Comparison of ENCODE assay signal across 39 cellular contexts in the genomic region with DNA sequence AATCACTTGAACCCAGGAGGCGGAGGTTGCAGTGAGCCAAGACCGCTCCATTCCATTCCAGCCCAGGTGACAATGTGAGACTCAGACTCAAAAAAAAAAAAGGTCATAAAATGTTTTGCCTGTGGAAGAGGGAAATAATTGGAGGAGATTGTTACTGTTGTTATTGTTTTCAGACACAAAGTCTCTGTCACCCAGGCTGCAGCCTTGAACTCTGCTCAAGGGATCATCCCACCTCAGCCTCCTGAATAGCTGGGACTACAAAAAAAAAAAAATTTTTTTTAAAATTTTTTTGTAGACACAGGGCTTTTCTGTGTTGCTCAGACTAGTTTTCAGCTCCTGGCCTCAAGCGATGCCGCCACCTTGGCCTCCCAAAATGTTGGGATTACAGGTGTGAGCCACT.
"Had no signal": no experiment of that assay in that cellular context is flagged by ENCODE, and none has a peak within 500 bp of the region (broad histone marks: within the 10 kb centered on the region; RNA-seq: fewer than 3 reads in every experiment).

No MANE protein-coding gene starts in this region.

- H3K9me3 Mint-ChIP-seq: activated naive CD4-positive, alpha-beta T cell treated with anti-CD3 and anti-CD28 coated beads, Interleukin-2, amount 50 U/mL, for 24 hours; activated T-helper 17 cell treated with anti-CD3 and anti-CD28 coated beads, Interleukin-2, amount 50 U/mL, for 72 hours had no signal

- H3K36me3 ChIP-seq: adrenal gland, ascending aorta, brain microvascular endothelial cell, breast epithelium, cardiac muscle cell had no signal

- FAIRE-seq: astrocyte, bronchial epithelial cell, colon had no signal

- ATAC-seq: activated naive CD4-positive, alpha-beta T cell treated with anti-CD3 and anti-CD28 coated beads, Interleukin-2, amount 50 U/mL, for 72 hours; activated naive CD8-positive, alpha-beta T cell treated with anti-CD3 and anti-CD28 coated beads, Interleukin-2, amount 50 U/mL, for 24 hours; activated T-cell treated with anti-CD3 and anti-CD28 coated beads, Interleukin-2, amount 50 U/mL, for 4 hours; activated T-cell treated with anti-CD3 and anti-CD28 coated beads, Interleukin-2, amount 50 U/mL, for 72 hours; activated T-helper 17 cell treated with anti-CD3 and anti-CD28 coated beads, Interleukin-2, amount 50 U/mL, for 72 hours; body of pancreas had no signal

- H3K4me1 Mint-ChIP-seq: activated naive CD4-positive, alpha-beta T cell treated with anti-CD3 and anti-CD28 coated beads, Interleukin-2, amount 10 ng/mL, durations not matched to agents 7 days and 5 days had no signal

- H3K27me3 Mint-ChIP-seq: activated naive CD4-positive, alpha-beta T cell treated with anti-CD3 and anti-CD28 coated beads, Interleukin-2, amount 10 ng/mL, durations not matched to agents 7 days and 5 days; activated naive CD4-positive, alpha-beta T cell treated with anti-CD3 and anti-CD28 coated beads, Interleukin-2, amount 50 U/mL, for 24 hours; activated naive CD8-positive, alpha-beta T cell; activated naive CD8-positive, alpha-beta T cell treated with anti-CD3 and anti-CD28 coated beads for 36 hours; activated naive CD8-positive, alpha-beta T cell treated with anti-CD3 and anti-CD28 coated beads, Interleukin-2, amount 10 ng/mL, durations not matched to agents 7 days and 5 days; activated naive CD8-positive, alpha-beta T cell treated with anti-CD3 and anti-CD28 coated beads, Interleukin-2, amount 50 U/mL, for 24 hours; activated T-helper 17 cell treated with anti-CD3 and anti-CD28 coated beads, Interleukin-2, amount 50 U/mL, for 72 hours; brain; central memory CD8-positive, alpha-beta T cell had no signal

- H3K4me1 ChIP-seq: breast epithelium had no signal

- H3K9me3 ChIP-seq: adrenal gland, ascending aorta, body of pancreas, breast epithelium had no signal

- H3K27ac ChIP-seq: adrenal gland, ascending aorta, body of pancreas, brain microvascular endothelial cell, breast epithelium had no signal

- H3K4me3 ChIP-seq: adrenal gland, ascending aorta, body of pancreas, breast epithelium, cardiac muscle cell had no signal

- H3K27me3 ChIP-seq: adrenal gland, ascending aorta, body of pancreas, brain microvascular endothelial cell, breast epithelium, cardiac muscle cell had no signal

- H3K27ac Mint-ChIP-seq: activated naive CD4-positive, alpha-beta T cell treated with anti-CD3 and anti-CD28 coated beads for 36 hours; activated naive CD4-positive, alpha-beta T cell treated with anti-CD3 and anti-CD28 coated beads, Interleukin-2, amount 10 ng/mL, durations not matched to agents 7 days and 5 days; activated naive CD4-positive, alpha-beta T cell treated with anti-CD3 and anti-CD28 coated beads, Interleukin-2, amount 50 U/mL, for 24 hours; activated naive CD8-positive, alpha-beta T cell; activated naive CD8-positive, alpha-beta T cell treated with anti-CD3 and anti-CD28 coated beads for 36 hours; activated naive CD8-positive, alpha-beta T cell treated with anti-CD3 and anti-CD28 coated beads, Interleukin-2, amount 10 ng/mL, durations not matched to agents 7 days and 5 days; activated naive CD8-positive, alpha-beta T cell treated with anti-CD3 and anti-CD28 coated beads, Interleukin-2, amount 50 U/mL, for 24 hours; activated T-cell treated with anti-CD3 and anti-CD28 coated beads, Interleukin-2, amount 50 U/mL, for 72 hours; activated T-helper 1 cell treated with anti-CD3 and anti-CD28 coated beads, Interleukin-12 subunit alpha, Interleukin-12 subunit beta, Interleukin-2, Interleukin-4 antibody, amounts not matched to agents 30 ng/mL and 10 ng/mL and 1 ng/mL, durations not matched to agents 14 hours and 24 hours and 36 hours; activated T-helper 17 cell treated with anti-CD3 and anti-CD28 coated beads, Interleukin-2, amount 50 U/mL, for 72 hours; activated T-helper 2 cell treated with anti-CD3 and anti-CD28 coated beads, Interferon-gamma antibody, Interleukin-2, Interleukin-4, amounts not matched to agents 10 μg/mL and 5 μg/mL and 100 μg/mL, durations not matched to agents 14 hours and 24 hours and 36 hours had no signal

- H3K4me3 Mint-ChIP-seq: activated naive CD4-positive, alpha-beta T cell treated with anti-CD3 and anti-CD28 coated beads for 36 hours; activated naive CD4-positive, alpha-beta T cell treated with anti-CD3 and anti-CD28 coated beads, Interleukin-2, amount 10 ng/mL, durations not matched to agents 7 days and 5 days; activated naive CD4-positive, alpha-beta T cell treated with anti-CD3 and anti-CD28 coated beads, Interleukin-2, amount 50 U/mL, for 24 hours; activated naive CD8-positive, alpha-beta T cell; activated naive CD8-positive, alpha-beta T cell treated with anti-CD3 and anti-CD28 coated beads for 36 hours; activated naive CD8-positive, alpha-beta T cell treated with anti-CD3 and anti-CD28 coated beads, Interleukin-2, amount 10 ng/mL, durations not matched to agents 7 days and 5 days; activated naive CD8-positive, alpha-beta T cell treated with anti-CD3 and anti-CD28 coated beads, Interleukin-2, amount 50 U/mL, for 24 hours; activated T-cell treated with anti-CD3 and anti-CD28 coated beads, Interleukin-2, amount 50 U/mL, for 4 hours; activated T-cell treated with anti-CD3 and anti-CD28 coated beads, Interleukin-2, amount 50 U/mL, for 72 hours; activated T-helper 1 cell treated with anti-CD3 and anti-CD28 coated beads, Interleukin-12 subunit alpha, Interleukin-12 subunit beta, Interleukin-2, Interleukin-4 antibody, amounts not matched to agents 30 ng/mL and 10 ng/mL and 1 ng/mL, durations not matched to agents 14 hours and 24 hours and 36 hours; activated T-helper 17 cell treated with anti-CD3 and anti-CD28 coated beads, Interleukin-2, amount 50 U/mL, for 72 hours; brain; central memory CD8-positive, alpha-beta T cell had no signal

- DNase-seq: activated effector memory CD4-positive, alpha-beta T cell treated with anti-CD3 and anti-CD28 coated beads, Interleukin-2, amount 50 U/mL, for 16 hours; activated effector memory CD4-positive, alpha-beta T cell treated with Interleukin-2 at 50 U/mL for 16 hours; activated gamma-delta T cell; activated gamma-delta T cell treated with Interleukin-2 at 50 U/mL for 16 hours; activated naive CD4-positive, alpha-beta T cell; activated naive CD4-positive, alpha-beta T cell treated with anti-CD3 and anti-CD28 coated beads for 36 hours; activated naive CD4-positive, alpha-beta T cell treated with anti-CD3 and anti-CD28 coated beads, Interleukin-2, amount 10 ng/mL, durations not matched to agents 7 days and 5 days; activated naive CD4-positive, alpha-beta T cell treated with anti-CD3 and anti-CD28 coated beads, Interleukin-2, amount 50 U/mL, for 16 hours; activated naive CD4-positive, alpha-beta T cell treated with Interleukin-2 at 50 U/mL for 16 hours; activated naive CD8-positive, alpha-beta T cell treated with anti-CD3 and anti-CD28 coated beads for 36 hours; activated naive CD8-positive, alpha-beta T cell treated with anti-CD3 and anti-CD28 coated beads, Interleukin-2, amount 10 ng/mL, durations not matched to agents 7 days and 5 days; activated naive CD8-positive, alpha-beta T cell treated with anti-CD3 and anti-CD28 coated beads, Interleukin-2, amount 50 U/mL, for 24 hours; activated T-cell treated with anti-CD3 and anti-CD28 coated beads, Interleukin-2, amount 50 U/mL, for 4 hours; activated T-cell treated with anti-CD3 and anti-CD28 coated beads, Interleukin-2, amount 50 U/mL, for 48 hours; activated T-cell treated with anti-CD3 and anti-CD28 coated beads, Interleukin-2, amount 50 U/mL, for 72 hours; adrenal gland; amniotic stem cell; amygdala; anterior cingulate cortex; aorta; body of pancreas; brain microvascular endothelial cell; caudate nucleus; central memory CD4-positive, alpha-beta T cell; cerebellar nuclear complex had no signal
